ENCODE assay signal across 10 cellular contexts in genomic region chr16:56793504-56793903, GRCh38.
DNase-seq lines count a peak whose midpoint lies in the region; ATAC-seq and TF ChIP-seq lines count a peak whose summit lies in the region.
"Had no signal": no experiment of that assay in that cellular context is flagged by ENCODE, and none has a peak within 500 bp of the region (broad histone marks: within the 10 kb centered on the region; RNA-seq: fewer than 3 reads in every experiment).

No MANE protein-coding gene starts in this region.

- peaks cover 3% of the 10 kb centered on the region; the same call in 1 of the 2 replicates for H3K27me3 Mint-ChIP-seq in HFFc6 (ENCODE audit: insufficient read depth)
- H3K27me3 Mint-ChIP-seq in activated CD8-positive, alpha-beta T cell treated with anti-CD3 and anti-CD28 coated beads, Interleukin-2, amount 10 ng/mL, durations not matched to agents 7 days and 5 days (ENCODE audit: low read depth), result no peaks in the 10 kb centered on the region
- H3K27me3 Mint-ChIP-seq in stimulated activated memory B cell treated with anti-CD40 and anti-IgM and Interleukin-4, amounts not matched to agents 10 μg/mL and 1 μg/mL and 100 μg/mL, for 72 hours, result no peaks in the 10 kb centered on the region

- ATAC-seq in activated CD8-positive, alpha-beta T cell treated with anti-CD3 and anti-CD28 coated beads, Interleukin-2, amount 10 ng/mL, durations not matched to agents 7 days and 5 days, result no peak
- no peak for ATAC-seq in stimulated activated memory B cell treated with anti-CD40 and anti-IgM and Interleukin-4, amounts not matched to agents 10 μg/mL and 1 μg/mL and 100 μg/mL, for 72 hours
- ATAC-seq in HG02571 (IDR thresholded peaks at IDR 0.05; ENCODE audit: unreplicated experiment), result no peak
- ATAC-seq: gastrocnemius medialis had no signal

- DNase-seq in AML-193 (lab: John Stamatoyannopoulos, UW), result peak; percentile 11 to 13
- DNase-seq in HFFc6, result peak; percentile 50
- peak; percentile 28 for DNase-seq in activated CD8-positive, alpha-beta T cell treated with anti-CD3 and anti-CD28 coated beads, Interleukin-2, amount 10 ng/mL, durations not matched to agents 7 days and 5 days
- peak; percentile 40 for DNase-seq in kidney glomerular epithelial cell (lab: John Stamatoyannopoulos, UW)
- DNase-seq in effector CD4-positive, alpha-beta T cell, result no peak
- DNase-seq in central memory CD4-positive, alpha-beta T cell, result no peak
- DNase-seq: gastrocnemius medialis, small intestine had no signal

- H3K4me3 Mint-ChIP-seq in HFFc6, result no peak overlapping the region
- no peak overlapping the region for H3K4me3 Mint-ChIP-seq in activated CD8-positive, alpha-beta T cell treated with anti-CD3 and anti-CD28 coated beads, Interleukin-2, amount 10 ng/mL, durations not matched to agents 7 days and 5 days
- H3K4me3 Mint-ChIP-seq in stimulated activated memory B cell treated with anti-CD40 and anti-IgM and Interleukin-4, amounts not matched to agents 10 μg/mL and 1 μg/mL and 100 μg/mL, for 72 hours, result no peak overlapping the region

- no peaks in the 10 kb centered on the region for H3K9me3 Mint-ChIP-seq in HFFc6
- H3K9me3 Mint-ChIP-seq in activated CD8-positive, alpha-beta T cell treated with anti-CD3 and anti-CD28 coated beads, Interleukin-2, amount 10 ng/mL, durations not matched to agents 7 days and 5 days (ENCODE audit: insufficient read depth), result no peaks in the 10 kb centered on the region
- H3K9me3 Mint-ChIP-seq in stimulated activated memory B cell treated with anti-CD40 and anti-IgM and Interleukin-4, amounts not matched to agents 10 μg/mL and 1 μg/mL and 100 μg/mL, for 72 hours, result no peaks in the 10 kb centered on the region

- H3K4me1 Mint-ChIP-seq in HFFc6 (ENCODE audit: low read depth), result peaks cover 17% of the 10 kb centered on the region; the same call in 1 of the 2 replicates
- H3K4me1 Mint-ChIP-seq in activated CD8-positive, alpha-beta T cell treated with anti-CD3 and anti-CD28 coated beads, Interleukin-2, amount 10 ng/mL, durations not matched to agents 7 days and 5 days (ENCODE audit: low read depth), result no peaks in the 10 kb centered on the region
- H3K4me1 Mint-ChIP-seq in stimulated activated memory B cell treated with anti-CD40 and anti-IgM and Interleukin-4, amounts not matched to agents 10 μg/mL and 1 μg/mL and 100 μg/mL, for 72 hours, result peaks cover 6% of the 10 kb centered on the region

- H3K36me3 Mint-ChIP-seq in HFFc6 (ENCODE audit: low read depth), result peaks cover 4% of the 10 kb centered on the region; the same call in 1 of the 2 replicates
- H3K36me3 Mint-ChIP-seq in activated CD8-positive, alpha-beta T cell treated with anti-CD3 and anti-CD28 coated beads, Interleukin-2, amount 10 ng/mL, durations not matched to agents 7 days and 5 days (ENCODE audit: low read depth), result no peaks in the 10 kb centered on the region
- peaks cover 6% of the 10 kb centered on the region for H3K36me3 Mint-ChIP-seq in stimulated activated memory B cell treated with anti-CD40 and anti-IgM and Interleukin-4, amounts not matched to agents 10 μg/mL and 1 μg/mL and 100 μg/mL, for 72 hours

- POLR2A ChIA-PET in activated CD8-positive, alpha-beta T cell treated with anti-CD3 and anti-CD28 coated beads, Interleukin-2, amount 10 ng/mL, durations not matched to agents 7 days and 5 days (lab: Charles Lee), result no interaction called here

- peak; percentile 80 for TF ChIP-seq CTCF in HFFc6 (IDR thresholded peaks at IDR 0.05)

- CTCF ChIA-PET in activated CD8-positive, alpha-beta T cell treated with anti-CD3 and anti-CD28 coated beads, Interleukin-2, amount 10 ng/mL, durations not matched to agents 7 days and 5 days (lab: Charles Lee), result interaction anchor here (0.6 to 4.3 kb wide), 35 partner anchors 8 to 280 kb away, joined by 3 to 39 read pairs (median 4); no protein-coding TSS in a partner anchor

- H3K27ac Mint-ChIP-seq in HFFc6, result no peak overlapping the region
- no peak overlapping the region for H3K27ac Mint-ChIP-seq in activated CD8-positive, alpha-beta T cell treated with anti-CD3 and anti-CD28 coated beads, Interleukin-2, amount 10 ng/mL, durations not matched to agents 7 days and 5 days
- no peak overlapping the region for H3K27ac Mint-ChIP-seq in stimulated activated memory B cell treated with anti-CD40 and anti-IgM and Interleukin-4, amounts not matched to agents 10 μg/mL and 1 μg/mL and 100 μg/mL, for 72 hours

Comparison
In these comparisons a context has a peak if more than half of its experiments do, and no peak if none do; other contexts are left out.
1. DNase-seq: peak in AML-193 (2 of 2), HFFc6 (single experiment), activated CD8-positive, alpha-beta T cell treated with anti-CD3 and anti-CD28 coated beads, Interleukin-2, amount 10 ng/mL, durations not matched to agents 7 days and 5 days (single experiment) and kidney glomerular epithelial cell (single experiment); none in effector CD4-positive, alpha-beta T cell (single experiment) and central memory CD4-positive, alpha-beta T cell (single experiment).